In the genomic region with DNA sequence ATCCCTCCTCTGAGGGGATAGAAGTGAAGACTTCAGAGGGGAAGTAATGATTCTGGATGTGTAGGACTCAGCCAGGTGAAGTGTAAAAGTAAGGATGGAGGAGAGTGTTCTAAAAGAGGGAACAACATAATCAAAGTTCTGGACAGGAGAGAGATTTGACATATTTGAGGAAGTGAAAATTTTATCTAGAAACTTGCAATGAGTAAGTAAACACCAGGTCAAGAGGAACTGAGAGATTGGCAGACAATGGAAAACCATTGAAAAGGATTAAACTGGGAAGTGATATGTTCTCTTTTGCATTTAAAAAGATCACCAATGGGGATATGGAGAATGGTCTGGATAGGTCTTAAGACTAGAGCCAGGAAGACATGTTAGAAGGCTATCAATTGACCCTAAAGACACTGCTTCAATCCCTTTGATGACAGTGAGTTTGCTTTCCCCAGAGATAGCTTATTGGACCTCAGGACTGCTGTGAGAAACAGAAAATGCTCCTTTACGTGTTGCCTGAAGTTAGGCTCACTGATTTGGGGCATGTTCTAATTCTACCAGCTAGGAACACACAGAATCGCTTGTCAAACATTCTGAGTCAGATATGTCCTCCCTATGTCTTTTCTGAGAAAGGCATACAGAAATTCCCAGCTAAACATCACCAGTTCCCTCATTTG, we compare ENCODE assay signal across 8 cellular contexts.
DNase-seq lines count a peak whose midpoint lies in the region; ATAC-seq and TF ChIP-seq lines count a peak whose summit lies in the region.
"Had no signal": no experiment of that assay in that cellular context is flagged by ENCODE, and none has a peak within 500 bp of the region (broad histone marks: within the 10 kb centered on the region; RNA-seq: fewer than 3 reads in every experiment).

No MANE protein-coding gene starts in this region.

- ATAC-seq in GM19035 (IDR thresholded peaks at IDR 0.05; ENCODE audit: unreplicated experiment) = peak; percentile 85
- peak; percentile 78 for ATAC-seq in HG02798 (IDR thresholded peaks at IDR 0.05; ENCODE audit: poor library complexity, unreplicated experiment)

- H3K36me3 ChIP-seq in esophagus muscularis mucosa (no peaks in the 10 kb centered on the region), Karpas-422 (ENCODE audit: insufficient read depth, low read length) (no peaks in the 10 kb centered on the region)

- TF ChIP-seq EP300 in esophagus muscularis mucosa (IDR thresholded peaks at IDR 0.05) = no peak

- TF ChIP-seq CTCF in neural crest cell (conservative IDR thresholded peaks at IDR 0.05) (no peak), esophagus muscularis mucosa (IDR thresholded peaks at IDR 0.05) (no peak)

- peak; percentile 63 for DNase-seq in OCI-M1 (lab: John Stamatoyannopoulos, UW)
- DNase-seq in neural crest cell (ENCODE audit: low read depth, low spot score) = no peak
- DNase-seq in esophagus muscularis mucosa (ENCODE audit: extremely low spot score) = no peak
- no peak for DNase-seq in NCI-H187 treated with DMSO at 0.1 percent for 48 hours (lab: John Stamatoyannopoulos, UW)
- DNase-seq in Karpas-422 = no peak

- peaks cover 8% of the 10 kb centered on the region for H3K9me3 Mint-ChIP-seq in neural crest cell

- peaks cover 15% of the 10 kb centered on the region for H3K36me3 Mint-ChIP-seq in neural crest cell (ENCODE audit: low read depth)

- H4K20me1 ChIP-seq in Karpas-422 (ENCODE audit: insufficient read depth, low read depth, low read length) = no peaks in the 10 kb centered on the region

- no peak overlapping the region for H3K4me2 ChIP-seq in Karpas-422 (ENCODE audit: low read depth, low read length, poor library complexity, severe bottlenecking)
- H3K4me2 ChIP-seq: KMS-11 had no signal

- H3K27ac ChIP-seq in esophagus muscularis mucosa (replicated peaks in 1 of 4) (no peak overlapping the region), Karpas-422 (ENCODE audit: low read length) (no peak overlapping the region)
- H3K27ac ChIP-seq: KMS-11 had no signal

- H3K9me3 ChIP-seq in esophagus muscularis mucosa (no peaks in the 10 kb centered on the region), Karpas-422 (ENCODE audit: low read length) (no peaks in the 10 kb centered on the region)

- no peaks in the 10 kb centered on the region for H3K27me3 ChIP-seq in esophagus muscularis mucosa
- H3K27me3 ChIP-seq in Karpas-422 (ENCODE audit: low read length) = no peaks in the 10 kb centered on the region

- no peak overlapping the region for H3K4me3 ChIP-seq in esophagus muscularis mucosa
- H3K4me3 ChIP-seq in Karpas-422 (ENCODE audit: low read length) = no peak overlapping the region

- H3K27me3 Mint-ChIP-seq in neural crest cell (ENCODE audit: low read depth) = no peaks in the 10 kb centered on the region

- no peak for TF ChIP-seq POLR2A in esophagus muscularis mucosa (IDR thresholded peaks at IDR 0.05; ENCODE audit: low read depth)

- 92% methylated on average over 2 of the region's 2 CpGs for WGBS in esophagus muscularis mucosa

- no peak overlapping the region for H3K4me3 Mint-ChIP-seq in neural crest cell

- no peak overlapping the region for H2AFZ ChIP-seq in Karpas-422 (ENCODE audit: low read length)

- no peaks in the 10 kb centered on the region for H3K9me2 ChIP-seq in Karpas-422 (replicated peaks; ENCODE audit: insufficient read depth, low read length)

- H3K9ac ChIP-seq in Karpas-422 (ENCODE audit: low read length) = no peak overlapping the region
- H3K9ac ChIP-seq: KMS-11 had no signal

- H3K27ac Mint-ChIP-seq in neural crest cell (ENCODE audit: unreplicated experiment) = peak overlapping the region; percentile 53

- H3K4me1 Mint-ChIP-seq in neural crest cell = peaks cover 76% of the 10 kb centered on the region

- H3K4me1 ChIP-seq in esophagus muscularis mucosa (peaks cover 16 to 57% (median 47%) of the 10 kb centered on the region in 4 donors), Karpas-422 (ENCODE audit: low read length) (no peaks in the 10 kb centered on the region)

- intact Hi-C loops in esophagus muscularis mucosa (cut with DNase I) = loop anchor here (5.0 kb wide), 1 partner anchor 36 kb away; no protein-coding TSS in a partner anchor

- no peaks in the 10 kb centered on the region for H3K79me2 ChIP-seq in Karpas-422 (ENCODE audit: low read length)
